1 cellular context compared by ENCODE assay signal in genomic region chr21:34817821-34818662, GRCh38.
TF ChIP-seq lines count a peak whose summit lies in the region.

No MANE protein-coding gene starts in this region.

TF ChIP-seq in HepG2, 621 proteins besides CTCF, POLR2A, EP300 and RAD21 (continued from another document and continues in another):
- no peak; the same call in 1 of the 2 replicates for TF ChIP-seq ZNF609 (CRISPR knock-in tag; IDR thresholded peaks at IDR 0.05; ENCODE audit: borderline replicate concordance)
- TF ChIP-seq SOX5 (CRISPR knock-in tag; IDR thresholded peaks at IDR 0.05; ENCODE audit: borderline replicate concordance), result peak; percentile 47; the same call in 1 of the 2 replicates
- TF ChIP-seq ZNF354B (CRISPR knock-in tag; IDR thresholded peaks at IDR 0.05), result no peak
- TF ChIP-seq ZNF790 (CRISPR knock-in tag; IDR thresholded peaks at IDR 0.05; ENCODE audit: borderline replicate concordance), result no peak
- TF ChIP-seq ZNF577 (CRISPR knock-in tag; IDR thresholded peaks at IDR 0.05; ENCODE audit: borderline replicate concordance, low read depth), result no peak
- TF ChIP-seq AHR (CRISPR knock-in tag; IDR thresholded peaks at IDR 0.05), result no peak
- no peak for TF ChIP-seq EHMT2 (IDR thresholded peaks at IDR 0.05; ENCODE audit: borderline replicate concordance, low read depth, low read length)
- no peak for TF ChIP-seq MTF2 (CRISPR knock-in tag; IDR thresholded peaks at IDR 0.05; ENCODE audit: borderline replicate concordance)
- TF ChIP-seq SATB2 (CRISPR knock-in tag; IDR thresholded peaks at IDR 0.05), result no peak
- 0 out of 2 replicates have a peak, but pooled peaks have one; percentile 22 for TF ChIP-seq AFF4 (CRISPR knock-in tag; IDR thresholded peaks at IDR 0.05)
- TF ChIP-seq LBX2 (CRISPR knock-in tag; IDR thresholded peaks at IDR 0.05; ENCODE audit: borderline replicate concordance), result no peak
- 0 out of 2 replicates have a peak, but pooled peaks have one; percentile 19 for TF ChIP-seq BORCS8-MEF2B (CRISPR knock-in tag; IDR thresholded peaks at IDR 0.05)
- TF ChIP-seq TEAD3 (CRISPR knock-in tag; optimal IDR thresholded peaks at IDR 0.05; ENCODE audit: borderline replicate concordance), result peak; percentile 31
- TF ChIP-seq ZMYM3 (CRISPR knock-in tag; IDR thresholded peaks at IDR 0.05), result no peak
- peak; percentile 46 for TF ChIP-seq THAP11 (CRISPR knock-in tag; IDR thresholded peaks at IDR 0.05)
- peak; percentile 44; the same call in 1 of the 2 replicates for TF ChIP-seq MIER3 (CRISPR knock-in tag; IDR thresholded peaks at IDR 0.05; ENCODE audit: borderline replicate concordance)
- TF ChIP-seq ZNF276 (CRISPR knock-in tag; IDR thresholded peaks at IDR 0.05; ENCODE audit: low read depth), result no peak
- no peak for TF ChIP-seq RAD51 (IDR thresholded peaks at IDR 0.05; ENCODE audit: borderline replicate concordance)
- TF ChIP-seq STAT6 (CRISPR knock-in tag; IDR thresholded peaks at IDR 0.05; ENCODE audit: borderline replicate concordance), result peak; percentile 87; the same call in 1 of the 2 replicates
- no peak for TF ChIP-seq HNRNPH1 (optimal IDR thresholded peaks at IDR 0.05; ENCODE audit: low read depth, low read length)
- no peak for TF ChIP-seq ZNF616 (CRISPR knock-in tag; IDR thresholded peaks at IDR 0.05; ENCODE audit: low read depth)
- TF ChIP-seq ZNF24 (IDR thresholded peaks at IDR 0.05), result no peak
- TF ChIP-seq NR1H2 (CRISPR knock-in tag; IDR thresholded peaks at IDR 0.05; ENCODE audit: borderline replicate concordance, low read depth), result no peak
- TF ChIP-seq ZBTB10 (CRISPR knock-in tag; IDR thresholded peaks at IDR 0.05; ENCODE audit: borderline replicate concordance), result peak; percentile 79; the same call in 1 of the 2 replicates
- peak; percentile 42; the same call in 1 of the 2 replicates for TF ChIP-seq DMAP1 (CRISPR knock-in tag; IDR thresholded peaks at IDR 0.05)
- TF ChIP-seq SRSF1 (optimal IDR thresholded peaks at IDR 0.05; ENCODE audit: low read depth, low read length), result no peak
- peak in 1 of 2 experiments; percentile 33; a peak in 1 of 4 replicates for TF ChIP-seq KLF16 (CRISPR knock-in tag; IDR thresholded peaks at IDR 0.05)
- TF ChIP-seq HNRNPL (IDR thresholded peaks at IDR 0.05; ENCODE audit: low read depth, low read length), result no peak
- peak; percentile 58; the same call in 1 of the 2 replicates for TF ChIP-seq TFDP1 (CRISPR knock-in tag; IDR thresholded peaks at IDR 0.05; ENCODE audit: borderline replicate concordance)
- TF ChIP-seq ESRRA (CRISPR knock-in tag; IDR thresholded peaks at IDR 0.05; ENCODE audit: low read depth), result 0 out of 2 replicates have a peak, but pooled peaks have one; percentile 40
- TF ChIP-seq TFDP2 (CRISPR knock-in tag; IDR thresholded peaks at IDR 0.05), result peak; percentile 77
- peak; percentile 53; the same call in 1 of the 3 replicates for TF ChIP-seq MXI1 (IDR thresholded peaks at IDR 0.05; ENCODE audit: borderline replicate concordance, low read depth, low read length)
- TF ChIP-seq RBM39 (IDR thresholded peaks at IDR 0.05; ENCODE audit: low read depth, low read length, poor library complexity, severe bottlenecking), result no peak
- 0 out of 2 replicates have a peak, but pooled peaks have one; percentile 32 for TF ChIP-seq ARNTL (CRISPR knock-in tag; IDR thresholded peaks at IDR 0.05)
- no peak for TF ChIP-seq ZNF569 (CRISPR knock-in tag; IDR thresholded peaks at IDR 0.05; ENCODE audit: borderline replicate concordance)
